29 cellular contexts compared by ENCODE assay signal in the genomic region with DNA sequence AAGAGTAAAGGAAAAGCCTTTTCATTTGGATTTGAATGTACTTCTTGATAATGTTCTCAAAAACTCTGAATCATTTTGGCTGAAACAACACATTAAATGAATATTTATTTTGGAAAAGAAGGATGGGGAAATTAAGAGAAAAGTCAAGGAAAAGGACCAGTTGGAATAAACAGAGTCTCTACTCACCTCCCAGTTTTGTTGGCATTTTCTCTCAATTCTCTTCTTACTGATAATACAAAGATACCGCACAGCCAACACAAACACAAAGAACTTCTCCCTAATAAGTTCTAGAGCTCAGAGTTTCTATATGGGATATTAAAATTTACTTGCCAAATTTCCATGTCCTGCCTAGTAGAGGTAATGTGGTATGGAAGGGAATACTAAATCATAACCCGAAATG. TPM values are rescaled to one million over a fixed set of nuclear protein-coding genes. Genes with fewer than 3 reads are reported as not detected.
DNase-seq lines count a peak whose midpoint lies in the region; ATAC-seq, FAIRE-seq and TF ChIP-seq lines count a peak whose summit lies in the region.
"Had no signal": no experiment of that assay in that cellular context is flagged by ENCODE, and none has a peak within 500 bp of the region (broad histone marks: within the 10 kb centered on the region; RNA-seq: fewer than 3 reads in every experiment).

No MANE protein-coding gene starts in this region.

- ATAC-seq in GM19328 (IDR thresholded peaks at IDR 0.05; ENCODE audit: unreplicated experiment) (no peak), sciatic nerve (no peak)
- ATAC-seq: A549; CD8-positive, alpha-beta T cell had no signal

- no peak for TF ChIP-seq CTCF in fibroblast of the aortic adventitia (IDR thresholded peaks at IDR 0.05; ENCODE audit: insufficient read depth, low read length)

- no peak overlapping the region for H3K4me3 ChIP-seq in fibroblast of the aortic adventitia (ENCODE audit: low read depth, low read length)
- H3K4me3 ChIP-seq: A549; BLaER1; BLaER1 treated with 17β-estradiol and CSF1 and Interleukin-3, amounts not matched to agents 10 nM and 100 nM had no signal

- peak; percentile 33 for FAIRE-seq in islet of Langerhans (lab: Jason Lieb, UNC)
- FAIRE-seq: A204.1, A549, D721Med had no signal

- peak; percentile 54 for DNase-seq in fibroblast of the aortic adventitia (ENCODE audit: low read depth)
- no peak for DNase-seq in sciatic nerve (ENCODE audit: low spot score)
- DNase-seq: 8988T; ACHN; AML-193; BE2C; C1 segment of cervical spinal cord; Caco-2; Calu3; CD4-positive, alpha-beta memory T cell; CD4-positive, alpha-beta T cell; CD4-positive, CD25-positive, alpha-beta regulatory T cell; CD8-positive, alpha-beta memory T cell; CD8-positive, alpha-beta T cell; COR-L47; DMS 273 treated with DMSO at 0.1 percent for 48 hours; DMS153; DMS53; DMS79; DMS79 treated with DMSO at 0.1 percent for 48 hours; DND-41; EL had no signal

- intact Hi-C loops in sciatic nerve (cut with DNase I) = no loop called here

RNA-seq across cellular contexts. Expression of gene EPM2A, which starts 13.1 kb away (rescaled TPM):
- total RNA-seq in fibroblast of the aortic adventitia (ENCODE audit: low replicate concordance) = 7.2 and 8.0 TPM in 2 replicates
- total RNA-seq in sciatic nerve = 19.5 TPM
